Comparison of ENCODE assay signal across 8 cellular contexts in the genomic region with DNA sequence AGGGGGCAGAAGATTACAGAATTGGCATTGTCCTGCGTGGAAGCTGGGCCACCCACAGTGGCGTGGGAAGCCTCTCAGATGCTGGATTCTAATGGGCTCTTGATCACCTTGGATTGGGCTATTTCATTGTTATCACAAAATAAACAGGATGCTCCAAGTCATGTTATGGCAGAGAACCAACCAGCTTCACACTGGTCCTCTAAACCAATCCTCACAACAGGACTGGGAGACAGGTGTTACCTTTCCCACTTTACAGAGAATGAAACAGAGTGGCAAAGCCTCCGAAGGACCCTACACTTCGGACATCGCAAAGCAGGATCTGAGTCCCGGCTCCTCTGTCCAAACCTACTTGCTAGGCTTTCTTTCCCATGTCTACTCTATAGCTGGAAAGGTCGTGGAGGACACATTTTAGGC. TPM values are rescaled to one million over a fixed set of nuclear protein-coding genes. Genes with fewer than 3 reads are reported as not detected.
DNase-seq lines count a peak whose midpoint lies in the region; ATAC-seq and TF ChIP-seq lines count a peak whose summit lies in the region.

No MANE protein-coding gene starts in this region.

- POLR2A ChIA-PET in activated CD8-positive, alpha-beta T cell treated with anti-CD3 and anti-CD28 coated beads for 36 hours (lab: Charles Lee), result interaction anchor here (0.5 to 2.2 kb wide), 9 partner anchors 12 to 445 kb away, joined by 3 to 8 read pairs (median 3); partner anchors contain the start of genes DCTN4 and RBM22

- H3K27me3 Mint-ChIP-seq in activated CD8-positive, alpha-beta T cell treated with anti-CD3 and anti-CD28 coated beads for 36 hours, result peaks cover 2% of the 10 kb centered on the region
- no peaks in the 10 kb centered on the region for H3K27me3 Mint-ChIP-seq in stimulated activated naive CD8-positive, alpha-beta T cell treated with anti-CD3 and anti-CD28 coated beads, Interleukin-15, amount 100 ng/mL, for 72 hours

- peak overlapping the region; percentile 99 for H3K4me3 Mint-ChIP-seq in activated CD8-positive, alpha-beta T cell treated with anti-CD3 and anti-CD28 coated beads for 36 hours
- peak overlapping the region; percentile 97 to 98 for H3K4me3 Mint-ChIP-seq in stimulated activated naive CD8-positive, alpha-beta T cell treated with anti-CD3 and anti-CD28 coated beads, Interleukin-15, amount 100 ng/mL, for 72 hours

- intact Hi-C loops in activated CD8-positive, alpha-beta T cell treated with anti-CD3 and anti-CD28 coated beads for 36 hours (cut with micrococcal nuclease), result no loop called here

- H3K9me3 Mint-ChIP-seq in activated CD8-positive, alpha-beta T cell treated with anti-CD3 and anti-CD28 coated beads for 36 hours, result no peaks in the 10 kb centered on the region
- no peaks in the 10 kb centered on the region for H3K9me3 Mint-ChIP-seq in stimulated activated naive CD8-positive, alpha-beta T cell treated with anti-CD3 and anti-CD28 coated beads, Interleukin-15, amount 100 ng/mL, for 72 hours

- ATAC-seq in activated CD8-positive, alpha-beta T cell treated with anti-CD3 and anti-CD28 coated beads for 36 hours, result no peak
- ATAC-seq in stimulated activated naive CD8-positive, alpha-beta T cell treated with anti-CD3 and anti-CD28 coated beads, Interleukin-15, amount 100 ng/mL, for 72 hours, result no peak
- ATAC-seq in HG03139 (IDR thresholded peaks at IDR 0.05; ENCODE audit: unreplicated experiment), result no peak
- no peak for ATAC-seq in HG03354 (IDR thresholded peaks at IDR 0.05; ENCODE audit: poor library complexity, severe bottlenecking, unreplicated experiment)

- CTCF ChIA-PET in activated CD8-positive, alpha-beta T cell treated with anti-CD3 and anti-CD28 coated beads for 36 hours (lab: Charles Lee), result interaction anchor here (0.8 to 4.2 kb wide), 17 partner anchors 9 to 218 kb away, joined by 3 to 36 read pairs (median 6); partner anchors contain the start of genes DCTN4, IRGM and RBM22

- DNase-seq in NCI-H2196 (lab: John Stamatoyannopoulos, UW; ENCODE audit: unreplicated experiment), result peak; percentile 51
- DNase-seq in NCI-H2196 treated with DMSO at 0.1 percent for 48 hours (lab: John Stamatoyannopoulos, UW; ENCODE audit: unreplicated experiment), result no peak
- no peak for DNase-seq in activated CD8-positive, alpha-beta T cell treated with anti-CD3 and anti-CD28 coated beads for 36 hours
- no peak for DNase-seq in stimulated activated naive CD8-positive, alpha-beta T cell treated with anti-CD3 and anti-CD28 coated beads, Interleukin-15, amount 100 ng/mL, for 72 hours
- DNase-seq in CD1c-positive myeloid dendritic cell (ENCODE audit: extremely low spot score), result no peak

- H3K36me3 Mint-ChIP-seq in activated CD8-positive, alpha-beta T cell treated with anti-CD3 and anti-CD28 coated beads for 36 hours (ENCODE audit: low read depth), result peaks cover 2% of the 10 kb centered on the region

- H3K4me1 Mint-ChIP-seq in activated CD8-positive, alpha-beta T cell treated with anti-CD3 and anti-CD28 coated beads for 36 hours (ENCODE audit: low read depth), result peaks cover 48% of the 10 kb centered on the region
- H3K4me1 Mint-ChIP-seq in stimulated activated naive CD8-positive, alpha-beta T cell treated with anti-CD3 and anti-CD28 coated beads, Interleukin-15, amount 100 ng/mL, for 72 hours, result peaks cover 55% of the 10 kb centered on the region

- peak overlapping the region; percentile 63 for H3K27ac Mint-ChIP-seq in activated CD8-positive, alpha-beta T cell treated with anti-CD3 and anti-CD28 coated beads for 36 hours
- H3K27ac Mint-ChIP-seq in stimulated activated naive CD8-positive, alpha-beta T cell treated with anti-CD3 and anti-CD28 coated beads, Interleukin-15, amount 100 ng/mL, for 72 hours, result peak overlapping the region; percentile 10 to 86

- no peak for TF ChIP-seq CTCF in activated CD8-positive, alpha-beta T cell treated with anti-CD3 and anti-CD28 coated beads for 36 hours (IDR thresholded peaks at IDR 0.05)

- peak overlapping the region; percentile 72 for H3K4me3 ChIP-seq in iPS-11a (ENCODE audit: low read depth, low read length)

RNA-seq across cellular contexts. Expression of gene SMIM3, which starts 0.4 kb away (rescaled TPM):
- total RNA-seq in activated CD8-positive, alpha-beta T cell treated with anti-CD3 and anti-CD28 coated beads for 36 hours, result 1 to 10 TPM; 8.6 to 8.8 TPM

RNA-seq across cellular contexts. Expression of gene DCTN4, which starts 19.3 kb away (rescaled TPM):
- 10 to 100 TPM; 30.1 to 35.5 TPM for total RNA-seq in activated CD8-positive, alpha-beta T cell treated with anti-CD3 and anti-CD28 coated beads for 36 hours
